8 cellular contexts compared by ENCODE assay signal in genomic region chr1:43650306-43650941, GRCh38. TPM values are rescaled to one million over a fixed set of nuclear protein-coding genes. Genes with fewer than 3 reads are reported as not detected.
DNase-seq lines count a peak whose midpoint lies in the region; ATAC-seq, FAIRE-seq and TF ChIP-seq lines count a peak whose summit lies in the region.

No MANE protein-coding gene starts in this region.

- ATAC-seq in HG02840 (IDR thresholded peaks at IDR 0.05; ENCODE audit: low FRiP score, unreplicated experiment), result peak; percentile 68

- TF ChIP-seq CTCF in GM13976 (IDR thresholded peaks at IDR 0.05; ENCODE audit: borderline replicate concordance, control extremely low read depth, extremely low read depth, insufficient read depth, missing control alignments) (no peak), right atrium auricular region (IDR thresholded peaks at IDR 0.05) (no peak), prostate gland (IDR thresholded peaks at IDR 0.05) (no peak)

- H3K36me3 ChIP-seq in right atrium auricular region (peaks cover 22% of the 10 kb centered on the region), prostate gland (peaks cover 0 to 5% of the 10 kb centered on the region in 2 donors)

- WGBS in prostate gland, result under 1% methylated on average over 33 of the region's 33 CpGs

- H3K4me1 ChIP-seq in right atrium auricular region (peaks cover 0 to 22% of the 10 kb centered on the region in 2 donors), prostate gland (replicated peaks) (peaks cover 3% of the 10 kb centered on the region)

- in situ Hi-C loops in GM13976 (cut with MboI; ENCODE audit: low sequenced_read_pairs, unreplicated experiment), result no loop called here

- H3K9me3 ChIP-seq in right atrium auricular region, result no peaks in the 10 kb centered on the region
- no peaks in the 10 kb centered on the region for H3K9me3 ChIP-seq in prostate gland

- DNase-seq in GM13976 (ENCODE audit: low spot score), result peak; percentile 99
- DNase-seq in NCI-H1436 (lab: John Stamatoyannopoulos, UW), result peak; percentile 95
- DNase-seq in SW480 (ENCODE audit: low spot score), result peak; percentile 95
- peak; percentile 77 to 99 (median 95) for DNase-seq in amygdala (lab: John Stamatoyannopoulos, UW)
- peak; percentile 98 for DNase-seq in right atrium auricular region (ENCODE audit: low spot score)
- peak; percentile 98 for DNase-seq in prostate gland (ENCODE audit: low spot score)
- DNase-seq in urothelium cell line (ENCODE audit: low spot score), result peak; percentile 100

- FAIRE-seq in urothelium cell line (lab: Jason Lieb, UNC), result no peak

- H3K4me3 ChIP-seq in right atrium auricular region, result peak overlapping the region; percentile 80 to 81
- peak overlapping the region; percentile 64 to 71 for H3K4me3 ChIP-seq in prostate gland

- intact Hi-C loops in prostate gland (cut with DNase I), result loop anchor here (2.0 to 5.0 kb wide), 2 partner anchors 52 to 120 kb away; partner anchors contain the start of gene PTPRF

- TF ChIP-seq POLR2A in prostate gland (IDR thresholded peaks at IDR 0.05), result peak; percentile 97

- peak overlapping the region; percentile 90 to 97 for H3K27ac ChIP-seq in right atrium auricular region
- peak overlapping the region; percentile 95 to 97 for H3K27ac ChIP-seq in prostate gland

- H3K27me3 ChIP-seq in right atrium auricular region (no peaks in the 10 kb centered on the region), prostate gland (replicated peaks; ENCODE audit: insufficient read depth) (no peaks in the 10 kb centered on the region)

RNA-seq across cellular contexts. Expression of gene KDM4A, which starts 0.5 kb away (rescaled TPM):
- total RNA-seq in right atrium auricular region, result 10 to 100 TPM; 11.8 to 13.4 TPM
- 10 to 100 TPM; 39.2 to 43.7 TPM for total RNA-seq in prostate gland

RNA-seq across cellular contexts. Expression of gene ST3GAL3, which starts 56.9 kb away (rescaled TPM):
- total RNA-seq in right atrium auricular region, result 10 to 100 TPM; 15.5 to 20.6 TPM
- total RNA-seq in prostate gland, result 10 to 100 TPM; 13.8 to 35.0 TPM

Comparison
In these comparisons a context has a peak if more than half of its experiments do, and no peak if none do; other contexts are left out.
1. Peak in every context shown above with its lines: DNase-seq, ATAC-seq, H3K4me3 ChIP-seq and H3K27ac ChIP-seq.